In genomic region chr14:75162631-75163030, GRCh38 we compare ENCODE assay signal across 23 cellular contexts. TPM values are rescaled to one million over a fixed set of nuclear protein-coding genes. Genes with fewer than 3 reads are reported as not detected.
DNase-seq lines count a peak whose midpoint lies in the region; ATAC-seq, FAIRE-seq and TF ChIP-seq lines count a peak whose summit lies in the region.
"Had no signal": no experiment of that assay in that cellular context is flagged by ENCODE, and none has a peak within 500 bp of the region (broad histone marks: within the 10 kb centered on the region; RNA-seq: fewer than 3 reads in every experiment).

No MANE protein-coding gene starts in this region.

- no peak overlapping the region for H2BK20ac ChIP-seq in H9 (ENCODE audit: low read depth, low read length, poor library complexity, severe bottlenecking)

- H3K79me1 ChIP-seq in H9 (ENCODE audit: insufficient read depth, low read depth, low read length, poor library complexity, severe bottlenecking): peaks cover 9% of the 10 kb centered on the region

- H3K9me3 Mint-ChIP-seq in CD8-positive, alpha-beta T cell: no peaks in the 10 kb centered on the region
- H3K9me3 Mint-ChIP-seq in H9: no peaks in the 10 kb centered on the region
- no peaks in the 10 kb centered on the region for H3K9me3 Mint-ChIP-seq in WTC11
- no peaks in the 10 kb centered on the region for H3K9me3 Mint-ChIP-seq in memory B cell

- H3K27ac Mint-ChIP-seq in CD8-positive, alpha-beta T cell: peak overlapping the region; percentile 63
- peak overlapping the region in 1 of 3 experiments; percentile 33; a peak in 1 of 7 replicates for H3K27ac Mint-ChIP-seq in H9
- H3K27ac Mint-ChIP-seq in WTC11: peak overlapping the region; percentile 20
- peak overlapping the region; percentile 8 for H3K27ac Mint-ChIP-seq in memory B cell

- WGBS in H9 (ENCODE audit: extremely low coverage, insufficient read length, low lambda C conversion rate): no CpG with 5 or more reads among the region's 3 CpGs

- no peak overlapping the region for H3K4me2 ChIP-seq in H9 (ENCODE audit: insufficient read depth, insufficient read length, low read length)
- H3K4me2 ChIP-seq: SK-N-SH had no signal

- H3K27me3 Mint-ChIP-seq in CD8-positive, alpha-beta T cell (ENCODE audit: low read depth): no peaks in the 10 kb centered on the region
- H3K27me3 Mint-ChIP-seq in H9 (ENCODE audit: low read depth) (no peaks in the 10 kb centered on the region), WTC11 (ENCODE audit: low read depth) (no peaks in the 10 kb centered on the region), memory B cell (no peaks in the 10 kb centered on the region)

- H4K8ac ChIP-seq in H9 (replicated peaks; ENCODE audit: insufficient read length, low read depth, low read length): no peak overlapping the region

- no peak overlapping the region for H2BK5ac ChIP-seq in H9 (ENCODE audit: insufficient read length, low read length)

- TF ChIP-seq CTCF in CD8-positive, alpha-beta T cell (IDR thresholded peaks at IDR 0.05): no peak
- peak; percentile 46 for TF ChIP-seq CTCF in H9 (conservative IDR thresholded peaks at IDR 0.05)
- no peak for TF ChIP-seq CTCF in WTC11 (IDR thresholded peaks at IDR 0.05)

- peaks cover 66% of the 10 kb centered on the region for H3K4me1 Mint-ChIP-seq in CD8-positive, alpha-beta T cell (ENCODE audit: low read depth)
- H3K4me1 Mint-ChIP-seq in H9: peaks cover 24 to 29% of the 10 kb centered on the region in 2 experiments
- peaks cover 38% of the 10 kb centered on the region for H3K4me1 Mint-ChIP-seq in WTC11
- peaks cover 19% of the 10 kb centered on the region for H3K4me1 Mint-ChIP-seq in memory B cell

- H4K5ac ChIP-seq in H9 (ENCODE audit: insufficient read length, low read depth, low read length): no peak overlapping the region

- H3K9ac ChIP-seq in H9 (ENCODE audit: extremely low read depth, insufficient read length, low read length): no peak overlapping the region
- H3K9ac ChIP-seq: SK-N-SH had no signal

- peaks cover 10% of the 10 kb centered on the region; the same call in 1 of the 2 replicates for H3K79me2 ChIP-seq in H9 (ENCODE audit: insufficient read depth, low read length)

- no peaks in the 10 kb centered on the region for H4K20me1 ChIP-seq in H9 (ENCODE audit: control insufficient read depth, insufficient read depth, insufficient read length)

- peaks cover 22% of the 10 kb centered on the region for H3K36me3 Mint-ChIP-seq in CD8-positive, alpha-beta T cell
- H3K36me3 Mint-ChIP-seq in H9 (ENCODE audit: insufficient read depth in 1 of 3, low read depth in 3 of 3): peaks cover 0 to 4% (median 0%) of the 10 kb centered on the region in 3 experiments; a peak in 1 of 7 replicates
- H3K36me3 Mint-ChIP-seq in WTC11: no peaks in the 10 kb centered on the region
- peaks cover 5% of the 10 kb centered on the region for H3K36me3 Mint-ChIP-seq in memory B cell

- no peak overlapping the region for H3K56ac ChIP-seq in H9 (ENCODE audit: insufficient read length, low read depth, low read length)

- H2BK120ac ChIP-seq in H9 (ENCODE audit: low read depth, low read length, poor library complexity, severe bottlenecking): no peak overlapping the region

- peaks cover 15% of the 10 kb centered on the region for H3K4me1 ChIP-seq in CD8-positive, alpha-beta T cell (ENCODE audit: insufficient read depth, low read length)
- no peaks in the 10 kb centered on the region; the same call in 1 of the 2 replicates for H3K4me1 ChIP-seq in H9 (ENCODE audit: insufficient read depth, low read length)
- H3K4me1 ChIP-seq: BE2C had no signal

- H3K27me3 ChIP-seq in CD8-positive, alpha-beta T cell (ENCODE audit: insufficient read depth, low read length): no peaks in the 10 kb centered on the region
- H3K27me3 ChIP-seq in H9 (ENCODE audit: insufficient read depth, low read length): no peaks in the 10 kb centered on the region
- H3K27me3 ChIP-seq: BE2C, gastroesophageal sphincter, left lung had no signal

- CTCF ChIA-PET in CD8-positive, alpha-beta T cell (lab: Charles Lee): no interaction called here
- CTCF ChIA-PET in WTC11 (lab: Charles Lee): interaction anchor here (0.7 to 1.9 kb wide), 3 partner anchors 133 to 183 kb away, joined by 4 to 6 read pairs (median 4); no protein-coding TSS in a partner anchor

- intact Hi-C loops in CD8-positive, alpha-beta T cell (cut with DNase I, micrococcal nuclease): no loop called here

- H4K91ac ChIP-seq in H9 (ENCODE audit: insufficient read length, low read depth, low read length): no peak overlapping the region

- no peak for ATAC-seq in CD8-positive, alpha-beta T cell
- ATAC-seq in WTC11: peak; percentile 56
- no peak for ATAC-seq in memory B cell (ENCODE audit: low read depth)
- no peak for ATAC-seq in GM21526 (IDR thresholded peaks at IDR 0.05; ENCODE audit: low FRiP score, unreplicated experiment)
- ATAC-seq: esophagus mucosa, gastroesophageal sphincter, left lung, sciatic nerve had no signal

- no peaks in the 10 kb centered on the region for H3K23me2 ChIP-seq in H9 (ENCODE audit: insufficient read length, low read depth, low read length, poor library complexity, severe bottlenecking)

- no peak for FAIRE-seq in urothelium cell line (lab: Jason Lieb, UNC)
- FAIRE-seq: D721Med had no signal

- no peak overlapping the region for H2AK5ac ChIP-seq in H9 (ENCODE audit: insufficient read length, low read length)

- H3K9me3 ChIP-seq in CD8-positive, alpha-beta T cell (ENCODE audit: low read length): no peaks in the 10 kb centered on the region
- H3K9me3 ChIP-seq in H9 (ENCODE audit: control insufficient read depth, low read depth, low read length): no peaks in the 10 kb centered on the region
- H3K9me3 ChIP-seq: BE2C, gastroesophageal sphincter, left lung, SK-N-SH had no signal

- no peak overlapping the region for H3K23ac ChIP-seq in H9 (ENCODE audit: insufficient read length, low read depth, low read length)

- H3K4ac ChIP-seq in H9 (ENCODE audit: low read depth, low read length): no peak overlapping the region

- H3K27ac ChIP-seq in CD8-positive, alpha-beta T cell (ENCODE audit: low read depth, low read length): no peak overlapping the region
- no peak overlapping the region for H3K27ac ChIP-seq in H9 (ENCODE audit: insufficient read length, low read depth, low read length)
- H3K27ac ChIP-seq: gastroesophageal sphincter, left lung had no signal

- no peak overlapping the region for H3K4me3 ChIP-seq in CD8-positive, alpha-beta T cell (ENCODE audit: low read depth, low read length)
- H3K4me3 ChIP-seq: gastroesophageal sphincter, left lung had no signal

- no peak for DNase-seq in CD8-positive, alpha-beta T cell
- DNase-seq in H9: no peak
- no peak for DNase-seq in WTC11 (ENCODE audit: low spot score)
- DNase-seq in memory B cell (ENCODE audit: low spot score in 2 of 2): no peak
- no peak for DNase-seq in urothelium cell line (ENCODE audit: low spot score)
- DNase-seq in SK-N-DZ (ENCODE audit: low spot score): no peak
- no peak for DNase-seq in kidney tubule cell (ENCODE audit: low spot score)
- DNase-seq: activated CD4-positive, alpha-beta T cell treated with anti-CD3 and anti-CD28 coated beads for 1 hour; activated gamma-delta T cell; amygdala; BE2C; left lung; NCI-H1417; NCI-H524 treated with DMSO at 0.1 percent for 48 hours; SK-N-SH; stimulated activated naive CD4-positive, alpha-beta T cell; T1000; trophoblast cell had no signal

- H3T11ph ChIP-seq in H9 (ENCODE audit: low read length): no peak overlapping the region

- no peak overlapping the region for H2AFZ ChIP-seq in H9 (ENCODE audit: low read length)

- POLR2A ChIA-PET in CD8-positive, alpha-beta T cell (lab: Charles Lee): no interaction called here
- POLR2A ChIA-PET in WTC11 (lab: Charles Lee): no interaction called here

- H3K14ac ChIP-seq in H9 (ENCODE audit: insufficient read depth, low read length): no peak overlapping the region

- no peak overlapping the region for H3K4me3 Mint-ChIP-seq in CD8-positive, alpha-beta T cell
- H3K4me3 Mint-ChIP-seq in H9: no peak overlapping the region
- H3K4me3 Mint-ChIP-seq in WTC11: no peak overlapping the region
- H3K4me3 Mint-ChIP-seq in memory B cell: no peak overlapping the region

- no peak overlapping the region for H3K18ac ChIP-seq in H9 (ENCODE audit: insufficient read length, low read depth, low read length)

- H2BK15ac ChIP-seq in H9 (ENCODE audit: low read depth, low read length): no peak overlapping the region

- H3K36me3 ChIP-seq in CD8-positive, alpha-beta T cell (ENCODE audit: insufficient read depth, low read length): no peaks in the 10 kb centered on the region
- H3K36me3 ChIP-seq: BE2C, left lung had no signal

- H2BK12ac ChIP-seq in H9 (ENCODE audit: insufficient read length, low read depth, low read length): no peak overlapping the region

TF ChIP-seq in WTC11, 78 proteins besides CTCF, POLR2A, EP300 and RAD21:
- no peak for TF ChIP-seq FOXP1 (CRISPR knock-in tag; IDR thresholded peaks at IDR 0.05; ENCODE audit: borderline replicate concordance)

RNA-seq across cellular contexts. Expression of gene TMED10, which starts 13.8 kb away (rescaled TPM):
- 100 to 1,000 TPM; 126 to 129 TPM for total RNA-seq in CD8-positive, alpha-beta T cell
- total RNA-seq in H9 (2021) (176 and 180 TPM in 2 replicates), WTC11 (2021) (214 to 234 TPM (median 220 TPM) in 3 replicates)
- polyA plus RNA-seq in SK-N-DZ (2014; cell fraction: cytosol; rRNA removed): 83.2 and 94.4 TPM in 2 replicates
- polyA plus RNA-seq in SK-N-DZ (2014; cell fraction: nucleus; rRNA removed): 40.0 and 43.1 TPM in 2 replicates

RNA-seq across cellular contexts. Expression of gene NEK9, which starts 35.8 kb away (rescaled TPM):
- total RNA-seq in CD8-positive, alpha-beta T cell: 10 to 100 TPM; 40.7 to 42.9 TPM
- 56.5 and 61.4 TPM in 2 replicates for total RNA-seq in H9 (2021)
- total RNA-seq in WTC11 (2021): 50.8 to 60.5 TPM (median 59.1 TPM) in 3 replicates
- 10.1 and 13.7 TPM in 2 replicates for polyA plus RNA-seq in SK-N-DZ (2014; cell fraction: cytosol; rRNA removed)
- polyA plus RNA-seq in SK-N-DZ (2014; cell fraction: nucleus; rRNA removed): 22.3 and 58.1 TPM in 2 replicates
